27 cellular contexts compared by ENCODE assay signal in genomic region chr2:144405313-144405710, GRCh38.
A peak's percentile ranks its signal among the peaks of the same experiment; 100 is the strongest.
DNase-seq lines count a peak whose midpoint lies in the region; ATAC-seq and TF ChIP-seq lines count a peak whose summit lies in the region.
"Had no signal": no experiment of that assay in that cellular context is flagged by ENCODE, and none has a peak within 500 bp of the region (broad histone marks: within the 10 kb centered on the region; RNA-seq: fewer than 3 reads in every experiment).

No MANE protein-coding gene starts in this region.

- H3K27ac ChIP-seq in left ventricle myocardium inferior (replicated peaks): peak overlapping the region; percentile 70
- no peak overlapping the region for H3K27ac ChIP-seq in endodermal cell (ENCODE audit: low read depth, low read length)
- H3K27ac ChIP-seq: cardiac muscle cell, skin epidermis, tibial artery had no signal

- peaks cover 55% of the 10 kb centered on the region for H3K36me3 Mint-ChIP-seq in central memory CD8-positive, alpha-beta T cell (ENCODE audit: insufficient read depth)
- H3K36me3 Mint-ChIP-seq in mesothelial cell of epicardium: peaks cover 47% of the 10 kb centered on the region
- H3K36me3 Mint-ChIP-seq in stimulated activated memory B cell treated with anti-CD40 and anti-IgM and Interleukin-4, amounts not matched to agents 10 μg/mL and 1 μg/mL and 100 μg/mL, for 72 hours: peaks cover 50% of the 10 kb centered on the region
- no peaks in the 10 kb centered on the region for H3K36me3 Mint-ChIP-seq in endodermal cell (ENCODE audit: low read depth)

- H3K9me3 Mint-ChIP-seq in central memory CD8-positive, alpha-beta T cell: no peaks in the 10 kb centered on the region
- peaks cover 3% of the 10 kb centered on the region for H3K9me3 Mint-ChIP-seq in mesothelial cell of epicardium
- no peaks in the 10 kb centered on the region for H3K9me3 Mint-ChIP-seq in stimulated activated memory B cell treated with anti-CD40 and anti-IgM and Interleukin-4, amounts not matched to agents 10 μg/mL and 1 μg/mL and 100 μg/mL, for 72 hours
- no peaks in the 10 kb centered on the region for H3K9me3 Mint-ChIP-seq in endodermal cell
- H3K9me3 Mint-ChIP-seq: CD14-positive monocyte had no signal

- no peak overlapping the region for H3K4me3 ChIP-seq in left ventricle myocardium inferior
- no peak overlapping the region for H3K4me3 ChIP-seq in endodermal cell (ENCODE audit: low read length)
- H3K4me3 ChIP-seq: cardiac muscle cell, lung, skin epidermis, stomach, tibial artery had no signal

- H3K27me3 ChIP-seq in left ventricle myocardium inferior (ENCODE audit: low read depth) (no peaks in the 10 kb centered on the region), endodermal cell (ENCODE audit: control insufficient read depth, insufficient read depth, low read length, poor library complexity, severe bottlenecking) (no peaks in the 10 kb centered on the region)
- H3K27me3 ChIP-seq: cardiac muscle cell, stomach, tibial artery had no signal

- H3K9ac ChIP-seq in endodermal cell (ENCODE audit: extremely low read depth, low read length, poor library complexity, severe bottlenecking): no peak overlapping the region

- H3K27ac Mint-ChIP-seq in central memory CD8-positive, alpha-beta T cell (ENCODE audit: low read depth): peak overlapping the region; percentile 27
- H3K27ac Mint-ChIP-seq in mesothelial cell of epicardium (peak overlapping the region; percentile 39), endodermal cell (no peak overlapping the region)
- peak overlapping the region; percentile 10 for H3K27ac Mint-ChIP-seq in stimulated activated memory B cell treated with anti-CD40 and anti-IgM and Interleukin-4, amounts not matched to agents 10 μg/mL and 1 μg/mL and 100 μg/mL, for 72 hours

- TF ChIP-seq CTCF in left ventricle myocardium inferior (IDR thresholded peaks at IDR 0.05; ENCODE audit: borderline replicate concordance) (no peak), mesothelial cell of epicardium (IDR thresholded peaks at IDR 0.05; ENCODE audit: unreplicated experiment) (no peak), endodermal cell (conservative IDR thresholded peaks at IDR 0.05) (no peak)

- H3K27me3 Mint-ChIP-seq in central memory CD8-positive, alpha-beta T cell: no peaks in the 10 kb centered on the region
- no peaks in the 10 kb centered on the region for H3K27me3 Mint-ChIP-seq in mesothelial cell of epicardium (ENCODE audit: low read depth)
- no peaks in the 10 kb centered on the region for H3K27me3 Mint-ChIP-seq in stimulated activated memory B cell treated with anti-CD40 and anti-IgM and Interleukin-4, amounts not matched to agents 10 μg/mL and 1 μg/mL and 100 μg/mL, for 72 hours
- no peaks in the 10 kb centered on the region for H3K27me3 Mint-ChIP-seq in endodermal cell (ENCODE audit: insufficient read depth)

- ATAC-seq in left cardiac atrium (no peak), GM21423 (IDR thresholded peaks at IDR 0.05; ENCODE audit: unreplicated experiment) (no peak)
- ATAC-seq in central memory CD8-positive, alpha-beta T cell (replicated peaks; ENCODE audit: extremely low read depth, poor library complexity, severe bottlenecking): no peak
- ATAC-seq in stimulated activated memory B cell treated with anti-CD40 and anti-IgM and Interleukin-4, amounts not matched to agents 10 μg/mL and 1 μg/mL and 100 μg/mL, for 72 hours: no peak
- ATAC-seq: PC-3 had no signal

- peaks cover 28% of the 10 kb centered on the region for H3K4me1 Mint-ChIP-seq in central memory CD8-positive, alpha-beta T cell
- peaks cover 34% of the 10 kb centered on the region for H3K4me1 Mint-ChIP-seq in mesothelial cell of epicardium
- peaks cover 12% of the 10 kb centered on the region for H3K4me1 Mint-ChIP-seq in stimulated activated memory B cell treated with anti-CD40 and anti-IgM and Interleukin-4, amounts not matched to agents 10 μg/mL and 1 μg/mL and 100 μg/mL, for 72 hours
- H3K4me1 Mint-ChIP-seq in endodermal cell: peaks cover 16% of the 10 kb centered on the region

- no peak for DNase-seq in left ventricle myocardium inferior
- no peak for DNase-seq in left cardiac atrium
- DNase-seq in central memory CD8-positive, alpha-beta T cell (ENCODE audit: low spot score in 2 of 2): no peak
- no peak for DNase-seq in mesothelial cell of epicardium (ENCODE audit: low spot score in 2 of 2, unreplicated experiment in 2 of 2)
- DNase-seq in NCI-H2196 treated with DMSO at 0.1 percent for 48 hours (lab: John Stamatoyannopoulos, UW; ENCODE audit: unreplicated experiment): no peak
- no peak for DNase-seq in endodermal cell
- DNase-seq: 8988T; activated CD4-positive, alpha-beta T cell treated with anti-CD3 and anti-CD28 coated beads, Interleukin-2, amount 50 U/mL, for 48 hours; activated CD4-positive, CD25-positive, alpha-beta regulatory T cell; activated CD8-positive, alpha-beta memory T cell treated with anti-CD3 and anti-CD28 coated beads, Interleukin-2, amount 50 U/mL, for 4 hours; activated naive CD4-positive, alpha-beta T cell treated with anti-CD3 and anti-CD28 coated beads, Interleukin-2, amount 50 U/mL, for 16 hours; amygdala; KG1; NCI-H146; NCI-H2171; nucleus accumbens; PC-3; stimulated activated CD4-positive, alpha-beta T cell treated with anti-CD3 and anti-CD28 coated beads, Interleukin-1b, Interleukin-23, amount 100 ng/mL, for 48 hours; stimulated activated CD8-positive, alpha-beta memory T cell treated with anti-CD3 and anti-CD28 coated beads, Interleukin-4, amount 100 ng/mL, for 48 hours; stomach; tibial artery had no signal

- H3K4me1 ChIP-seq in left ventricle myocardium inferior (peaks cover 46% of the 10 kb centered on the region), endodermal cell (ENCODE audit: control insufficient read depth, insufficient read depth, low read length) (no peaks in the 10 kb centered on the region)

- intact Hi-C loops in left ventricle myocardium inferior (cut with micrococcal nuclease): no loop called here
- intact Hi-C loops in left cardiac atrium (cut with DNase I): no loop called here

- WGBS in endodermal cell (ENCODE audit: insufficient coverage in 1 of 2, insufficient read length in 1 of 2), 2 experiments: 85% methylated on average over 2 of the region's 2 CpGs; no CpG with 5 or more reads in 1 of the 2 experiments

- H3K9me3 ChIP-seq in left ventricle myocardium inferior (replicated peaks) (no peaks in the 10 kb centered on the region), endodermal cell (ENCODE audit: control insufficient read depth, low read length) (no peaks in the 10 kb centered on the region)
- H3K9me3 ChIP-seq: stomach, tibial artery had no signal

- H3K4me3 Mint-ChIP-seq in central memory CD8-positive, alpha-beta T cell: no peak overlapping the region
- H3K4me3 Mint-ChIP-seq in mesothelial cell of epicardium (no peak overlapping the region), endodermal cell (no peak overlapping the region)
- no peak overlapping the region for H3K4me3 Mint-ChIP-seq in stimulated activated memory B cell treated with anti-CD40 and anti-IgM and Interleukin-4, amounts not matched to agents 10 μg/mL and 1 μg/mL and 100 μg/mL, for 72 hours
- H3K4me3 Mint-ChIP-seq: CD14-positive monocyte had no signal

- H3K36me3 ChIP-seq in left ventricle myocardium inferior (peaks cover 43% of the 10 kb centered on the region), endodermal cell (ENCODE audit: control insufficient read depth, insufficient read depth, low read length) (no peaks in the 10 kb centered on the region)
